Comparison of ENCODE assay signal across 1 cellular context in genomic region chr3:157089455-157090221, GRCh38.
TF ChIP-seq lines count a peak whose summit lies in the region.

No MANE protein-coding gene starts in this region.

TF ChIP-seq in K562, 482 proteins besides CTCF, POLR2A, EP300 and RAD21 (continued from another document and continues in another):
- no peak for TF ChIP-seq CGGBP1 (CRISPR knock-in tag; IDR thresholded peaks at IDR 0.05)
- no peak for TF ChIP-seq RREB1 (CRISPR knock-in tag; IDR thresholded peaks at IDR 0.05)
- TF ChIP-seq PHF8 (IDR thresholded peaks at IDR 0.05; ENCODE audit: borderline replicate concordance, low read length) = 0 out of 2 replicates have a peak, but pooled peaks have one; percentile 19
- peak; percentile 43 for TF ChIP-seq TAF1 (IDR thresholded peaks at IDR 0.05; ENCODE audit: control insufficient read depth, extremely low read depth, insufficient read depth, low read length, severe bottlenecking)
- TF ChIP-seq SMARCA4 (IDR thresholded peaks at IDR 0.05) = peak; percentile 71; the same call in 1 of the 2 replicates
- no peak for TF ChIP-seq RBFOX2 (IDR thresholded peaks at IDR 0.05; ENCODE audit: low read depth, low read length)
- no peak for TF ChIP-seq FOXP1 (CRISPR knock-in tag; IDR thresholded peaks at IDR 0.05)
- no peak for TF ChIP-seq MCM3 (IDR thresholded peaks at IDR 0.05)
- TF ChIP-seq ZNF764 (CRISPR knock-in tag; IDR thresholded peaks at IDR 0.05; ENCODE audit: low read depth) = no peak
- peak; percentile 58; the same call in 1 of the 2 replicates for TF ChIP-seq MEF2A (IDR thresholded peaks at IDR 0.05; ENCODE audit: control insufficient read depth, low read depth, low read length)
- TF ChIP-seq STAG1 (CRISPR knock-in tag; IDR thresholded peaks at IDR 0.05; ENCODE audit: borderline replicate concordance) = no peak
- TF ChIP-seq ZNF717 (CRISPR knock-in tag; IDR thresholded peaks at IDR 0.05) = 0 out of 2 replicates have a peak, but pooled peaks have one; percentile 45
- 0 out of 2 replicates have a peak, but pooled peaks have one; percentile 27 for TF ChIP-seq MBD2 (IDR thresholded peaks at IDR 0.05; ENCODE audit: borderline replicate concordance, low read depth)
- TF ChIP-seq ZNF24 (IDR thresholded peaks at IDR 0.05) = no peak
- peak in 1 of 3 experiments; percentile 75 for TF ChIP-seq YY1 (IDR thresholded peaks at IDR 0.05; ENCODE audit: borderline replicate concordance in 1 of 3, control insufficient read depth in 1 of 3, extremely low read depth in 1 of 3, insufficient read depth in 3 of 3, insufficient read length in 1 of 3, insufficient replicate concordance in 2 of 3, low read depth in 1 of 3, low read length in 2 of 3)
- peak; percentile 37; the same call in 1 of the 2 replicates for TF ChIP-seq BHLHE40 (IDR thresholded peaks at IDR 0.05; ENCODE audit: low read length)
- TF ChIP-seq ZNF655 (CRISPR knock-in tag; IDR thresholded peaks at IDR 0.05) = no peak
- no peak for TF ChIP-seq CHCHD3 (CRISPR knock-in tag; IDR thresholded peaks at IDR 0.05)
- TF ChIP-seq DMBX1 (CRISPR knock-in tag; IDR thresholded peaks at IDR 0.05; ENCODE audit: borderline replicate concordance) = peak; percentile 70; the same call in 1 of the 2 replicates
- peak; percentile 79 for TF ChIP-seq LEF1 (IDR thresholded peaks at IDR 0.05)
- 0 out of 2 replicates have a peak, but pooled peaks have one; percentile 34 for TF ChIP-seq GATA2 (CRISPR knock-in tag; IDR thresholded peaks at IDR 0.05)
- TF ChIP-seq FOXO4 (CRISPR knock-in tag; IDR thresholded peaks at IDR 0.05) = no peak
- TF ChIP-seq TBP (optimal IDR thresholded peaks at IDR 0.05; ENCODE audit: low read depth, low read length) = peak; percentile 13
- TF ChIP-seq CLOCK (CRISPR knock-in tag; IDR thresholded peaks at IDR 0.05; ENCODE audit: borderline replicate concordance) = 0 out of 2 replicates have a peak, but pooled peaks have one; percentile 46
- TF ChIP-seq RFX7 (CRISPR knock-in tag; IDR thresholded peaks at IDR 0.05) = no peak
- TF ChIP-seq LCOR (CRISPR knock-in tag; IDR thresholded peaks at IDR 0.05) = peak; percentile 72; the same call in 1 of the 2 replicates
- TF ChIP-seq PHTF2 (CRISPR knock-in tag; IDR thresholded peaks at IDR 0.05) = 0 out of 2 replicates have a peak, but pooled peaks have one; percentile 30
- no peak for TF ChIP-seq ZMIZ1 (IDR thresholded peaks at IDR 0.05; ENCODE audit: low read depth in 2 of 2, low read length in 2 of 2)
- TF ChIP-seq FOXJ2 (tag; IDR thresholded peaks at IDR 0.05) = peak; percentile 80; the same call in 1 of the 2 replicates
- no peak for TF ChIP-seq HINFP (tag; conservative IDR thresholded peaks at IDR 0.05; ENCODE audit: low read depth)
- no peak for TF ChIP-seq ESRRB (CRISPR knock-in tag; IDR thresholded peaks at IDR 0.05; ENCODE audit: borderline replicate concordance)
- peak; percentile 76; a peak in 2 of 4 replicates for TF ChIP-seq ETV6 (IDR thresholded peaks at IDR 0.05; ENCODE audit: borderline replicate concordance in 1 of 2, low read depth in 2 of 2, low read length in 1 of 2)
- TF ChIP-seq ETV6 (CRISPR knock-in tag; IDR thresholded peaks at IDR 0.05; ENCODE audit: borderline replicate concordance) = no peak
- no peak for TF ChIP-seq PYGO2 (tag; IDR thresholded peaks at IDR 0.05)
- no peak for TF ChIP-seq ZFP30 (CRISPR knock-in tag; IDR thresholded peaks at IDR 0.05; ENCODE audit: borderline replicate concordance)
- no peak for TF ChIP-seq ATF1 (CRISPR knock-in tag; IDR thresholded peaks at IDR 0.05)
- peak; percentile 80 for TF ChIP-seq ATF1 (tag; IDR thresholded peaks at IDR 0.05)
- TF ChIP-seq RBM34 (IDR thresholded peaks at IDR 0.05; ENCODE audit: borderline replicate concordance, insufficient read depth, low read length) = no peak
- TF ChIP-seq DEAF1 (CRISPR knock-in tag; IDR thresholded peaks at IDR 0.05) = 0 out of 2 replicates have a peak, but pooled peaks have one; percentile 39
- no peak for TF ChIP-seq NR3C1 (CRISPR knock-in tag; IDR thresholded peaks at IDR 0.05)
- TF ChIP-seq RBM22 (IDR thresholded peaks at IDR 0.05; ENCODE audit: low read depth, low read length, poor library complexity, severe bottlenecking) = no peak
- peak; percentile 86 for TF ChIP-seq SPI1 (IDR thresholded peaks at IDR 0.05; ENCODE audit: borderline replicate concordance, low read depth, low read length)
- no peak for TF ChIP-seq COPS2 (conservative IDR thresholded peaks at IDR 0.05)
